ENCODE assay signal across 23 cellular contexts in the genomic region with DNA sequence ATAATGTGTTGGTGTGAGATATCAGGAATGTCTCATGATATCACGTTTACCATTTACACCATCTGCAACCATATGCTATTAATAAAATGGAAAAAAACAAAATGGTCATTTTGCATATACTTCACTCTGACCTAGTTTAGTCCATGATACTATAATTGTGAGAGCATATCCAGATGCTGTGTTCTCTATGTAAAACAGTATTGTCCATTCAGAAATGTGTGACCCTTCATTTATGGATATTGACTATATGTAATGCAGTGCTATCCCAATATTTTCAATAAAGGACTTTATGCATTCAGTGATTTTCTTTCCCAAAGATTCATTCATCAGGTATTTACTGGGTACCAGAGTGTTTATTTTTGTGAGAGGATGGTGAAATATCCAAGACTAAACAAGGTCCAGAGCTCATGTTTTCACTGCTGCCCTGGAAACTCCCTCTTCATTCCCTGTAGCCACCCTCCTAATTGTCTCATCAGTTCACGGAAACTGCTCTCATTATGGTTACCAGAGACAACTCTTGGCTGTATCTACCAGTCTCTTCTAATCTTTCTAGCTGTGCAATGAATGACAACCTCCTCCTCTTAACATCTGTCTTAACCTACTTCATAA. TPM values are rescaled to one million over a fixed set of nuclear protein-coding genes. Genes with fewer than 3 reads are reported as not detected.
DNase-seq lines count a peak whose midpoint lies in the region; ATAC-seq and TF ChIP-seq lines count a peak whose summit lies in the region.
"Had no signal": no experiment of that assay in that cellular context is flagged by ENCODE, and none has a peak within 500 bp of the region (broad histone marks: within the 10 kb centered on the region; RNA-seq: fewer than 3 reads in every experiment).

No MANE protein-coding gene starts in this region.

- intact Hi-C loops in mucosa of descending colon (cut with DNase I, micrococcal nuclease): no loop called here
- intact Hi-C loops in aorta (cut with DNase I): no loop called here

- no peak overlapping the region for H3K4me3 ChIP-seq in choroid plexus epithelial cell (ENCODE audit: low read depth, low read length)
- no peak overlapping the region for H3K4me3 ChIP-seq in mucosa of descending colon
- H3K4me3 ChIP-seq in aorta (ENCODE audit: low read length in 2 of 2): no peak overlapping the region
- H3K4me3 ChIP-seq: dorsolateral prefrontal cortex, spleen, thyroid gland had no signal

- H3K27me3 ChIP-seq in aorta (ENCODE audit: control insufficient read depth in 1 of 2, insufficient read depth in 2 of 2, low read length in 1 of 2): no peaks in the 10 kb centered on the region
- H3K27me3 ChIP-seq: dorsolateral prefrontal cortex, spleen, thyroid gland had no signal

- no peaks in the 10 kb centered on the region for H3K36me3 ChIP-seq in mucosa of descending colon (ENCODE audit: low read depth)
- H3K36me3 ChIP-seq in aorta (ENCODE audit: control insufficient read depth in 1 of 2, insufficient read depth in 2 of 2, low read length in 1 of 2): peaks cover 2 to 4% of the 10 kb centered on the region in 2 donors
- H3K36me3 ChIP-seq: thyroid gland had no signal

- no peak overlapping the region for H3K27ac ChIP-seq in aorta (ENCODE audit: low read depth in 1 of 2, low read length in 2 of 2)
- H3K27ac ChIP-seq: 22Rv1, RWPE1, spleen, thyroid gland had no signal

- peak; percentile 60 for ATAC-seq in mucosa of descending colon
- ATAC-seq in aorta (ENCODE audit: low FRiP score): no peak

- TF ChIP-seq CTCF in choroid plexus epithelial cell (conservative IDR thresholded peaks at IDR 0.05; ENCODE audit: low read depth, low read length): no peak
- TF ChIP-seq CTCF in mucosa of descending colon (IDR thresholded peaks at IDR 0.05): no peak
- TF ChIP-seq CTCF in GM13976 (IDR thresholded peaks at IDR 0.05; ENCODE audit: borderline replicate concordance, control extremely low read depth, extremely low read depth, insufficient read depth, missing control alignments): no peak

- WGBS in aorta, 2 donors: 89 to 95% methylated on average over 2 of the region's 2 CpGs

- H3K4me1 ChIP-seq in mucosa of descending colon (ENCODE audit: low read depth) (no peaks in the 10 kb centered on the region), aorta (ENCODE audit: control insufficient read depth in 1 of 2, insufficient read depth in 2 of 2, low read length in 2 of 2) (no peaks in the 10 kb centered on the region)
- H3K4me1 ChIP-seq: thyroid gland had no signal

- H3K9me3 ChIP-seq in mucosa of descending colon (no peaks in the 10 kb centered on the region), aorta (ENCODE audit: control insufficient read depth, low read length) (no peaks in the 10 kb centered on the region)
- H3K9me3 ChIP-seq: thyroid gland had no signal

- DNase-seq in NCI-H2171 treated with DMSO at 0.1 percent for 48 hours (lab: John Stamatoyannopoulos, UW) (peak; percentile 19), NCI-H2171 (lab: John Stamatoyannopoulos, UW) (no peak), GM04504 (ENCODE audit: low read depth) (peak; percentile 31), choroid plexus epithelial cell (ENCODE audit: low read depth) (peak; percentile 52), mucosa of descending colon (no peak), GM13976 (ENCODE audit: low spot score) (no peak), globus pallidus (ENCODE audit: low spot score) (no peak), aorta (no peak)
- DNase-seq: activated naive CD4-positive, alpha-beta T cell treated with anti-CD3 and anti-CD28 coated beads, Interleukin-2, amount 10 ng/mL, durations not matched to agents 7 days and 5 days; activated T-cell treated with anti-CD3 and anti-CD28 coated beads, Interleukin-2, amount 50 U/mL, for 72 hours; C1 segment of cervical spinal cord; dorsolateral prefrontal cortex; foreskin melanocyte; kidney; NCI-H2107; NCI-H524 treated with DMSO at 0.1 percent for 48 hours; retina; spleen; stimulated activated CD4-positive, alpha-beta T cell treated with anti-CD3 and anti-CD28 coated beads, Interleukin-4, amount 100 ng/mL, for 4 hours; T1000; thyroid gland had no signal

- in situ Hi-C loops in GM13976 (cut with MboI; ENCODE audit: low sequenced_read_pairs, unreplicated experiment): no loop called here

RNA-seq across cellular contexts. Expression of a gene that starts 25.7 kb away (rescaled TPM):
- 10 to 100 TPM; 23.2 to 32.9 (median 23.2) TPM for total RNA-seq in mucosa of descending colon
- total RNA-seq in aorta: 10 to 100 TPM; 16.2 to 20.1 TPM
- 10 to 100 TPM; 15.6 to 37.4 TPM for polyA plus RNA-seq in aorta

RNA-seq across cellular contexts. Expression of a gene that starts 55.4 kb away (rescaled TPM):
- 10 to 100 TPM; 20.7 to 22.7 (median 21.5) TPM for total RNA-seq in mucosa of descending colon
- 10 to 100 TPM; 30.4 to 34.3 TPM for total RNA-seq in aorta
- polyA plus RNA-seq in aorta: 10 to 100 TPM; 13.9 to 23.0 TPM

Comparison
In these comparisons a context has a peak if more than half of its experiments do, and no peak if none do; other contexts are left out.
1. DNase-seq: peak in NCI-H2171 treated with DMSO at 0.1 percent for 48 hours (single experiment), GM04504 (single experiment) and choroid plexus epithelial cell (single experiment); none in NCI-H2171 (single experiment), mucosa of descending colon (0 of 3), GM13976 (single experiment), globus pallidus (single experiment) and aorta (0 of 2).